In genomic region chr14:73732006-73732405, GRCh38 we compare ENCODE assay signal across 17 cellular contexts. TPM values are rescaled to one million over a fixed set of nuclear protein-coding genes. Genes with fewer than 3 reads are reported as not detected.
DNase-seq lines count a peak whose midpoint lies in the region; ATAC-seq, FAIRE-seq and TF ChIP-seq lines count a peak whose summit lies in the region.
"Had no signal": no experiment of that assay in that cellular context is flagged by ENCODE, and none has a peak within 500 bp of the region (broad histone marks: within the 10 kb centered on the region; RNA-seq: fewer than 3 reads in every experiment).

No MANE protein-coding gene starts in this region.

- no peak overlapping the region for H3K9ac ChIP-seq in HepG2 (ENCODE audit: insufficient read depth, low read depth, low read length)

- no peak for ATAC-seq in T-cell (replicated peaks in 1 of 4)
- ATAC-seq in HepG2 = no peak
- ATAC-seq in HG02610 (IDR thresholded peaks at IDR 0.05; ENCODE audit: unreplicated experiment) = no peak
- ATAC-seq: heart left ventricle had no signal

- H3K9me3 ChIP-seq in HepG2 (ENCODE audit: low read length) (no peaks in the 10 kb centered on the region), stomach (no peaks in the 10 kb centered on the region), tibial nerve (no peaks in the 10 kb centered on the region)
- H3K9me3 ChIP-seq: heart left ventricle, Peyer's patch had no signal

- H3K4me1 ChIP-seq in HepG2 (ENCODE audit: insufficient read depth, low read length) (no peaks in the 10 kb centered on the region), stomach (peaks cover 22 to 57% (median 45%) of the 10 kb centered on the region in 4 donors), tibial nerve (peaks cover 0 to 55% (median 24%) of the 10 kb centered on the region in 4 donors)

- no peaks in the 10 kb centered on the region for H3K27me3 ChIP-seq in HepG2 (ENCODE audit: control insufficient read depth in 1 of 2, insufficient read depth in 2 of 2, low read length in 2 of 2)
- no peaks in the 10 kb centered on the region for H3K27me3 ChIP-seq in stomach
- no peaks in the 10 kb centered on the region for H3K27me3 ChIP-seq in tibial nerve
- H3K27me3 ChIP-seq: heart left ventricle, Peyer's patch had no signal

- TF ChIP-seq EP300 in HepG2 (IDR thresholded peaks at IDR 0.05; ENCODE audit: low read depth in 2 of 2, low read length in 2 of 2) = no peak
- TF ChIP-seq EP300 in HepG2 (CRISPR knock-in tag; IDR thresholded peaks at IDR 0.05; ENCODE audit: borderline replicate concordance) = no peak
- TF ChIP-seq EP300 in stomach (IDR thresholded peaks at IDR 0.05) = no peak
- no peak for TF ChIP-seq EP300 in tibial nerve (IDR thresholded peaks at IDR 0.05)

- H3K27ac Mint-ChIP-seq in activated naive CD4-positive, alpha-beta T cell treated with anti-CD3 and anti-CD28 coated beads for 36 hours = peak overlapping the region; percentile 60
- peak overlapping the region; percentile 62 to 68 for H3K27ac Mint-ChIP-seq in T-cell
- H3K27ac Mint-ChIP-seq: dendritic cell treated with granulocyte-macrophage colony-stimulating factor and Interleukin-4, amounts not matched to agents 40 ng/mL and 50 ng/mL, for 4 days had no signal

- intact Hi-C loops in activated naive CD4-positive, alpha-beta T cell treated with anti-CD3 and anti-CD28 coated beads for 36 hours (cut with micrococcal nuclease) = no loop called here
- intact Hi-C loops in HepG2 (cut with micrococcal nuclease; ENCODE audit: unreplicated experiment) (no loop called here), stomach (cut with DNase I; ENCODE audit: low total_unique reads) (loop anchor here (10.0 kb wide), 1 partner anchor 63 kb away; no protein-coding TSS in a partner anchor)

- no peaks in the 10 kb centered on the region for H3K9me3 Mint-ChIP-seq in activated naive CD4-positive, alpha-beta T cell treated with anti-CD3 and anti-CD28 coated beads for 36 hours
- no peaks in the 10 kb centered on the region for H3K9me3 Mint-ChIP-seq in T-cell
- H3K9me3 Mint-ChIP-seq: dendritic cell treated with granulocyte-macrophage colony-stimulating factor and Interleukin-4, amounts not matched to agents 40 ng/mL and 50 ng/mL, for 4 days had no signal

- peaks cover 3% of the 10 kb centered on the region; the same call in 1 of the 2 replicates for H4K20me1 ChIP-seq in HepG2 (ENCODE audit: insufficient read depth, low read length)

- TF ChIP-seq POLR2A in HepG2 (IDR thresholded peaks at IDR 0.05; ENCODE audit: insufficient read depth in 1 of 2, low read depth in 2 of 2, low read length in 2 of 2) (no peak), stomach (IDR thresholded peaks at IDR 0.05) (no peak), tibial nerve (IDR thresholded peaks at IDR 0.05) (no peak)

- no peak for FAIRE-seq in HepG2 (lab: Jason Lieb, UNC)

- peaks cover 1% of the 10 kb centered on the region for H3K79me2 ChIP-seq in HepG2 (ENCODE audit: insufficient read depth, low read length)

- TF ChIP-seq CTCF in HepG2 (CRISPR knock-in tag; IDR thresholded peaks at IDR 0.05) (no peak), stomach (IDR thresholded peaks at IDR 0.05) (peak in 1 of 7 experiments; percentile 10), tibial nerve (IDR thresholded peaks at IDR 0.05) (no peak)

- peaks cover 40% of the 10 kb centered on the region for H3K36me3 Mint-ChIP-seq in activated naive CD4-positive, alpha-beta T cell treated with anti-CD3 and anti-CD28 coated beads for 36 hours (ENCODE audit: low read depth)
- H3K36me3 Mint-ChIP-seq in T-cell = peaks cover 44% of the 10 kb centered on the region

- in situ Hi-C loops in HepG2 (cut with HindIII; ENCODE audit: extremely low pct_ligation_motif_present, low pct_unique_long_range_greater_than_20kb) = loop anchor here (25.0 kb wide), 1 partner anchor 305 kb away; no protein-coding TSS in a partner anchor

- H3K27ac ChIP-seq in HepG2 (ENCODE audit: extremely low read length, insufficient read depth, low read length) = no peak overlapping the region
- peak overlapping the region in 4 of 5 donors; percentile 0 to 89 (median 68) for H3K27ac ChIP-seq in stomach
- H3K27ac ChIP-seq in tibial nerve = peak overlapping the region in 2 of 4 donors; percentile 26 to 32

- TF ChIP-seq RAD21 in HepG2 (CRISPR knock-in tag; IDR thresholded peaks at IDR 0.05) = no peak

- H3K4me3 Mint-ChIP-seq in activated naive CD4-positive, alpha-beta T cell treated with anti-CD3 and anti-CD28 coated beads for 36 hours = no peak overlapping the region
- no peak overlapping the region for H3K4me3 Mint-ChIP-seq in T-cell
- H3K4me3 Mint-ChIP-seq: dendritic cell treated with granulocyte-macrophage colony-stimulating factor and Interleukin-4, amounts not matched to agents 40 ng/mL and 50 ng/mL, for 4 days had no signal

- no peaks in the 10 kb centered on the region for H3K27me3 Mint-ChIP-seq in activated naive CD4-positive, alpha-beta T cell treated with anti-CD3 and anti-CD28 coated beads for 36 hours (ENCODE audit: low read depth)
- H3K27me3 Mint-ChIP-seq in T-cell = no peaks in the 10 kb centered on the region
- H3K27me3 Mint-ChIP-seq: dendritic cell treated with granulocyte-macrophage colony-stimulating factor and Interleukin-4, amounts not matched to agents 40 ng/mL and 50 ng/mL, for 4 days had no signal

- POLR2A ChIA-PET in T-cell (lab: Charles Lee) = interaction anchor here in 1 of 2 donors (1.8 kb wide), 1 partner anchor 155 kb away, joined by 5 read pairs; the partner anchor contains the start of gene ZNF410
- POLR2A ChIA-PET in HepG2 (lab: Yijun Ruan, JAX) = interaction anchor here (0.8 to 1.1 kb wide), 3 partner anchors 9 to 112 kb away, joined by 3 to 4 read pairs (median 3); no protein-coding TSS in a partner anchor

- DNase-seq in activated naive CD4-positive, alpha-beta T cell treated with anti-CD3 and anti-CD28 coated beads for 36 hours = no peak
- DNase-seq in activated naive CD4-positive, alpha-beta T cell treated with anti-CD3 and anti-CD28 coated beads, Interleukin-2, amount 50 U/mL, for 16 hours = no peak
- no peak for DNase-seq in T-cell
- no peak for DNase-seq in HepG2 (ENCODE audit: low spot score)
- DNase-seq in stomach = no peak
- no peak for DNase-seq in tibial nerve (ENCODE audit: low spot score in 2 of 2)
- DNase-seq in NCI-H526 (lab: John Stamatoyannopoulos, UW) = no peak
- DNase-seq: erythroblast; IMR-90; mesendoderm; NCI-H2081 treated with DMSO at 0.1 percent for 48 hours; nucleus accumbens; stimulated activated CD4-positive, alpha-beta T cell treated with anti-CD3 and anti-CD28 coated beads, Interleukin-4, amount 100 ng/mL, for 1 hour had no signal

- H3K4me3 ChIP-seq in HepG2 (replicated peaks in 1 of 3; ENCODE audit: insufficient read depth in 1 of 3, low read depth in 2 of 3, low read length in 3 of 3) (no peak overlapping the region), stomach (no peak overlapping the region), tibial nerve (no peak overlapping the region)
- H3K4me3 ChIP-seq: heart left ventricle, Peyer's patch had no signal

- CTCF ChIA-PET in activated naive CD4-positive, alpha-beta T cell treated with anti-CD3 and anti-CD28 coated beads for 36 hours (lab: Charles Lee) = interaction anchor here (0.6 to 9.4 kb wide), 5 partner anchors 12 to 94 kb away, joined by 4 to 126 read pairs (median 80); a partner anchor contains a TSS
- CTCF ChIA-PET in T-cell (lab: Charles Lee) (interaction anchor here (0.6 to 5.0 kb wide), 6 partner anchors 9 to 117 kb away, joined by 3 to 67 read pairs (median 4); no protein-coding TSS in a partner anchor), HepG2 (lab: Yijun Ruan, JAX; ENCODE audit: low intra/inter-chr PET ratio, low total read pairs) (no interaction called here)

- BruUV-seq in HepG2 (replicated peaks; lab: Mats Ljungman, UMichigan) = no TSS peak

- peaks cover 24% of the 10 kb centered on the region for H3K4me1 Mint-ChIP-seq in activated naive CD4-positive, alpha-beta T cell treated with anti-CD3 and anti-CD28 coated beads for 36 hours (ENCODE audit: low read depth)
- H3K4me1 Mint-ChIP-seq in T-cell = peaks cover 17 to 26% (median 22%) of the 10 kb centered on the region in 3 donors

- H2AFZ ChIP-seq in HepG2 (ENCODE audit: low read length) = no peak overlapping the region

- H3K36me3 ChIP-seq in HepG2 (replicated peaks in 1 of 2; ENCODE audit: control insufficient read depth in 1 of 2, insufficient read depth in 2 of 2, low read length in 2 of 2) (peaks cover 20 to 66% of the 10 kb centered on the region in 2 experiments), stomach (peaks cover 43 to 87% (median 84%) of the 10 kb centered on the region in 4 donors), tibial nerve (peaks cover 2 to 86% (median 17%) of the 10 kb centered on the region in 3 donors)

- WGBS in HepG2 (ENCODE audit: low lambda C conversion rate) = 99% methylated on average over 3 of the region's 3 CpGs
- 53 to 78% (median 64%) methylated on average over 3 of the region's 3 CpGs for WGBS in stomach, 5 donors
- WGBS in tibial nerve, 2 donors = 83 to 89% methylated on average over 3 of the region's 3 CpGs

- H3K4me2 ChIP-seq in HepG2 (ENCODE audit: low read depth, low read length) = no peak overlapping the region

RNA-seq across cellular contexts. Expression of gene PNMA1, which starts 17.8 kb away (rescaled TPM):
- 10 to 100 TPM; 18.5 to 19.2 TPM for total RNA-seq in activated naive CD4-positive, alpha-beta T cell treated with anti-CD3 and anti-CD28 coated beads for 36 hours
- total RNA-seq in T-cell (10 to 100 TPM; 36.2 to 57.9 (median 53.4) TPM), HepG2 (2016; rRNA removed; fragmentation: Illumina TruSeq; extraction: Trizol) (8.3 and 10.7 TPM in 2 replicates), stomach (10 to 100 TPM; 17.9 to 42.3 (median 19.3) TPM), tibial nerve (10 to 100 TPM; 21.2 to 43.5 (median 34.2) TPM)
- total RNA-seq in HepG2 (2016; cell fraction: cytosol; rRNA removed; fragmentation: Illumina TruSeq; extraction: Trizol; ENCODE audit: low read depth) = 1.8 and 1.9 TPM in 2 replicates
- 8.5 and 12.1 TPM in 2 replicates for total RNA-seq in HepG2 (2016; cell fraction: insoluble cytoplasmic fraction; rRNA removed; fragmentation: Illumina TruSeq; extraction: Trizol)
- 7.8 and 8.3 TPM in 2 replicates for total RNA-seq in HepG2 (2016; cell fraction: membrane; rRNA removed; fragmentation: Illumina TruSeq; extraction: Trizol)
- 8.6 and 9.7 TPM in 2 replicates for total RNA-seq in HepG2 (2016; cell fraction: nucleus; rRNA removed; fragmentation: Illumina TruSeq; extraction: Trizol)
- polyA plus RNA-seq in HepG2 (2011; rRNA removed) (6.6 and 7.0 TPM in 2 replicates), stomach (10 to 100 TPM; 13.9 to 17.1 (median 15.6) TPM)
- 5.3 and 6.7 TPM in 2 replicates for polyA plus RNA-seq in HepG2 (2011; cell fraction: cytosol; rRNA removed)
- 6.4 and 7.7 TPM in 2 replicates for polyA plus RNA-seq in HepG2 (2011; cell fraction: nucleus; rRNA removed)
- polyA plus RNA-seq in HepG2 (2012) = 14.1 and 14.8 TPM in 2 replicates
- polyA plus RNA-seq in HepG2 (2016; cell fraction: cytosol; fragmentation: Illumina TruSeq; extraction: Trizol; ENCODE audit: low read depth) = 2.5 and 2.9 TPM in 2 replicates
- 18.3 and 20.9 TPM in 2 replicates for polyA plus RNA-seq in HepG2 (2016; cell fraction: insoluble cytoplasmic fraction; fragmentation: Illumina TruSeq; extraction: Trizol; ENCODE audit: low read depth)
- polyA plus RNA-seq in HepG2 (2016; cell fraction: membrane; fragmentation: Illumina TruSeq; extraction: Trizol; ENCODE audit: low read depth) = 7.0 and 8.6 TPM in 2 replicates
- 17.9 and 18.6 TPM in 2 replicates for polyA plus RNA-seq in HepG2 (2016; cell fraction: nucleus; fragmentation: Illumina TruSeq; extraction: Trizol; ENCODE audit: insufficient read depth, low read depth)
- polyA minus RNA-seq in HepG2 (2011; rRNA and poly(A)+ RNA removed; ENCODE audit: low replicate concordance) = 5.1 and 5.4 TPM in 2 replicates
- 5.6 and 6.3 TPM in 2 replicates for polyA minus RNA-seq in HepG2 (2011; cell fraction: cytosol; rRNA and poly(A)+ RNA removed)
- polyA minus RNA-seq in HepG2 (2011; cell fraction: nucleus; rRNA and poly(A)+ RNA removed) = 4.8 and 7.0 TPM in 2 replicates
